ENCODE assay signal across 24 cellular contexts in the genomic region with DNA sequence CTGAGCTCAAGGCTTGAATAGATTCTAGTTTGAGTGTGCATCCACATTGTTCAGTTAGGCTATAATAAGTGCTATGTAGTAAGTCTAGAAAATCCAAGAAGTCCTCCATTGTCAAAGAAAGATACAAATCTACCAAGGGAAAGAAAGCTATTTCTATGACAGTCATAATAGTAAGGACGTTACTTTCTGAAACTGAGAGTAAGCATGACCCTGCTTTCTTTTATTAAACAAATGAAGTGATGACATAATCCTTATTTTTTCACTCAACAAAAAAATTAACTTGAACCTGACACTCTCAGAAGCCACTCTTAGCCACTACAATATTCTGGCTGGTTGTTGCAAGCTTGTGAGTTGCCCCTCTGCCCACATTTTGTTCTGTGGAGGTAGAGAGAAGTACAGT. TPM values are rescaled to one million over a fixed set of nuclear protein-coding genes. Genes with fewer than 3 reads are reported as not detected.
DNase-seq lines count a peak whose midpoint lies in the region; ATAC-seq, FAIRE-seq and TF ChIP-seq lines count a peak whose summit lies in the region.
"Had no signal": no experiment of that assay in that cellular context is flagged by ENCODE, and none has a peak within 500 bp of the region (broad histone marks: within the 10 kb centered on the region; RNA-seq: fewer than 3 reads in every experiment).

No MANE protein-coding gene starts in this region.

- H3K9ac ChIP-seq in GM12878 (ENCODE audit: control insufficient read depth, insufficient read depth, low read length): no peak overlapping the region
- H3K9ac ChIP-seq: GM23248, KMS-11 had no signal

- peak; percentile 2 for DNase-seq in GM10266 (ENCODE audit: extremely low spot score)
- DNase-seq in GM12878 (ENCODE audit: low read depth, low spot score): no peak
- DNase-seq in NCI-H748 (lab: John Stamatoyannopoulos, UW; ENCODE audit: unreplicated experiment): no peak
- no peak for DNase-seq in activated CD4-positive, alpha-beta memory T cell treated with anti-CD3 and anti-CD28 coated beads, Interleukin-2, amount 10 ng/mL, durations not matched to agents 7 days and 5 days
- no peak for DNase-seq in UCSD-AML1 (lab: John Stamatoyannopoulos, UW; ENCODE audit: unreplicated experiment)
- DNase-seq: ACHN; BE2C; C1 segment of cervical spinal cord; CD4-positive, CD25-positive, alpha-beta regulatory T cell; CD8-positive, alpha-beta memory T cell; COR-L47; DMS 273 treated with DMSO at 0.1 percent for 48 hours; DMS53; GM23248; HCEC 1CT had no signal

- TF ChIP-seq EP300 in GM12878 (IDR thresholded peaks at IDR 0.05; ENCODE audit: borderline replicate concordance in 1 of 2, control insufficient read depth in 1 of 2, low read depth in 2 of 2, low read length in 2 of 2): no peak

- no peaks in the 10 kb centered on the region for H3K9me3 Mint-ChIP-seq in activated CD4-positive, alpha-beta memory T cell treated with anti-CD3 and anti-CD28 coated beads, Interleukin-2, amount 10 ng/mL, durations not matched to agents 7 days and 5 days

- H3K4me3 ChIP-seq in GM12878: no peak overlapping the region
- H3K4me3 ChIP-seq: GM23248 had no signal

- no peaks in the 10 kb centered on the region for H3K4me1 Mint-ChIP-seq in activated CD4-positive, alpha-beta memory T cell treated with anti-CD3 and anti-CD28 coated beads, Interleukin-2, amount 10 ng/mL, durations not matched to agents 7 days and 5 days
- H3K4me1 Mint-ChIP-seq: CD4-positive, CD25-positive, alpha-beta regulatory T cell; CD8-positive, alpha-beta memory T cell had no signal

- ATAC-seq in GM18868 (IDR thresholded peaks at IDR 0.05; ENCODE audit: unreplicated experiment): peak; percentile 55
- no peak for ATAC-seq in GM12878

- H3K36me3 Mint-ChIP-seq in activated CD4-positive, alpha-beta memory T cell treated with anti-CD3 and anti-CD28 coated beads, Interleukin-2, amount 10 ng/mL, durations not matched to agents 7 days and 5 days (ENCODE audit: low read depth): no peaks in the 10 kb centered on the region
- H3K36me3 Mint-ChIP-seq: CD4-positive, CD25-positive, alpha-beta regulatory T cell; CD8-positive, alpha-beta memory T cell had no signal

- H3K27ac Mint-ChIP-seq in activated CD4-positive, alpha-beta memory T cell treated with anti-CD3 and anti-CD28 coated beads, Interleukin-2, amount 10 ng/mL, durations not matched to agents 7 days and 5 days: no peak overlapping the region
- H3K27ac Mint-ChIP-seq: CD4-positive, CD25-positive, alpha-beta regulatory T cell; CD8-positive, alpha-beta memory T cell had no signal

- no peaks in the 10 kb centered on the region for H4K20me1 ChIP-seq in GM12878 (ENCODE audit: control insufficient read depth, insufficient read depth)

- RAD21 ChIA-PET in GM12878 (lab: Charles Lee; ENCODE audit: unreplicated experiment): no interaction called here

- H2AFZ ChIP-seq in GM12878 (ENCODE audit: control insufficient read depth, low read depth, low read length): no peak overlapping the region
- H2AFZ ChIP-seq: GM23248 had no signal

- H3K4me2 ChIP-seq in GM12878 (ENCODE audit: control insufficient read depth, insufficient read depth): no peak overlapping the region
- H3K4me2 ChIP-seq: KMS-11 had no signal

- in situ Hi-C loops in GM12878 (cut with MboI): no loop called here

- no peaks in the 10 kb centered on the region for H3K27me3 Mint-ChIP-seq in activated CD4-positive, alpha-beta memory T cell treated with anti-CD3 and anti-CD28 coated beads, Interleukin-2, amount 10 ng/mL, durations not matched to agents 7 days and 5 days
- H3K27me3 Mint-ChIP-seq: CD4-positive, CD25-positive, alpha-beta regulatory T cell; CD8-positive, alpha-beta memory T cell had no signal

- H3K9me3 ChIP-seq in GM12878 (replicated peaks; ENCODE audit: control insufficient read depth, insufficient read depth, low read length): no peaks in the 10 kb centered on the region
- H3K9me3 ChIP-seq: BE2C had no signal

- CTCF ChIA-PET in GM12878 (lab: Yijun Ruan, JAX): no interaction called here
- CTCF ChIA-PET in activated CD4-positive, alpha-beta memory T cell treated with anti-CD3 and anti-CD28 coated beads, Interleukin-2, amount 10 ng/mL, durations not matched to agents 7 days and 5 days (lab: Charles Lee): no interaction called here

- TF ChIP-seq POLR2A in GM12878 (IDR thresholded peaks at IDR 0.05; ENCODE audit: low read depth, low read length): no peak

- no peak overlapping the region for H3K4me3 Mint-ChIP-seq in activated CD4-positive, alpha-beta memory T cell treated with anti-CD3 and anti-CD28 coated beads, Interleukin-2, amount 10 ng/mL, durations not matched to agents 7 days and 5 days
- H3K4me3 Mint-ChIP-seq: CD8-positive, alpha-beta memory T cell had no signal

- BruUV-seq in GM12878 (replicated peaks; lab: Mats Ljungman, UMichigan): no TSS peak

- no peaks in the 10 kb centered on the region for H3K36me3 ChIP-seq in GM12878 (ENCODE audit: control insufficient read depth in 2 of 2, insufficient read depth in 2 of 2, low read length in 1 of 2)
- H3K36me3 ChIP-seq: BE2C had no signal

- TF ChIP-seq CTCF in GM10266 (IDR thresholded peaks at IDR 0.05; ENCODE audit: control insufficient read depth, insufficient read depth, low read depth, missing control alignments) (no peak), GM12878 (IDR thresholded peaks at IDR 0.05 in 2 of 3, conservative IDR thresholded peaks at IDR 0.05 in 1 of 3; ENCODE audit: control insufficient read depth in 2 of 3, extremely low read depth in 1 of 3, insufficient read depth in 1 of 3, low read depth in 3 of 3, low read length in 3 of 3) (no peak)

- H3K27ac ChIP-seq in GM12878 (ENCODE audit: control insufficient read depth, insufficient read depth): no peak overlapping the region
- H3K27ac ChIP-seq: GM23248, HL-60, KMS-11 had no signal

- WGBS in GM12878 (ENCODE audit: insufficient coverage, insufficient replicate concordance, low lambda C conversion rate, missing lambda C conversion rate): 8% methylated on average over 1 of the region's 1 CpG

- POLR2A ChIA-PET in GM12878 (lab: Charles Lee): no interaction called here
- POLR2A ChIA-PET in activated CD4-positive, alpha-beta memory T cell treated with anti-CD3 and anti-CD28 coated beads, Interleukin-2, amount 10 ng/mL, durations not matched to agents 7 days and 5 days (lab: Charles Lee): no interaction called here

- H3K4me1 ChIP-seq in GM12878 (ENCODE audit: control insufficient read depth, insufficient read depth, low read length): no peaks in the 10 kb centered on the region
- H3K4me1 ChIP-seq: BE2C had no signal

- H3K79me2 ChIP-seq in GM12878 (ENCODE audit: control insufficient read depth, insufficient read depth, low read length): no peaks in the 10 kb centered on the region

- no peaks in the 10 kb centered on the region for H3K27me3 ChIP-seq in GM12878 (replicated peaks in 1 of 2; ENCODE audit: control insufficient read depth in 2 of 2, insufficient read depth in 2 of 2, low read length in 1 of 2)
- H3K27me3 ChIP-seq: BE2C had no signal

- SMC1A ChIA-PET in GM12878 (lab: Charles Lee; ENCODE audit: uncharacterized antibody, unreplicated experiment): interaction anchor here (1.2 kb wide), 1 partner anchor 21 kb away, joined by 3 read pairs; no protein-coding TSS in a partner anchor

- intact Hi-C loops in GM12878 (cut with micrococcal nuclease; ENCODE audit: unreplicated experiment): no loop called here

- no peak for FAIRE-seq in GM12878 (lab: Jason Lieb, UNC)
- FAIRE-seq: A204.1, G401.6, GM12892, GM19239, H54 had no signal

- no peak for TF ChIP-seq RAD21 in GM12878 (IDR thresholded peaks at IDR 0.05; ENCODE audit: insufficient read depth, low read depth, low read length)

TF ChIP-seq in GM12878, 131 proteins besides CTCF, POLR2A, EP300 and RAD21 (continues in another document):
- TF ChIP-seq JUNB (IDR thresholded peaks at IDR 0.05) (peak; percentile 32), WRNIP1 (IDR thresholded peaks at IDR 0.05; ENCODE audit: borderline replicate concordance, low read depth, low read length) (no peak), SPI1 (IDR thresholded peaks at IDR 0.05; ENCODE audit: borderline replicate concordance, insufficient read depth, low read depth, low read length) (no peak), ATF7 (IDR thresholded peaks at IDR 0.05; ENCODE audit: low read depth) (peak; percentile 66), YY1 (IDR thresholded peaks at IDR 0.05; ENCODE audit: low read depth, low read length) (no peak), ZSCAN29 (IDR thresholded peaks at IDR 0.05) (no peak), EED (IDR thresholded peaks at IDR 0.05; ENCODE audit: low read depth) (no peak)
- TF ChIP-seq, protein P1, sequence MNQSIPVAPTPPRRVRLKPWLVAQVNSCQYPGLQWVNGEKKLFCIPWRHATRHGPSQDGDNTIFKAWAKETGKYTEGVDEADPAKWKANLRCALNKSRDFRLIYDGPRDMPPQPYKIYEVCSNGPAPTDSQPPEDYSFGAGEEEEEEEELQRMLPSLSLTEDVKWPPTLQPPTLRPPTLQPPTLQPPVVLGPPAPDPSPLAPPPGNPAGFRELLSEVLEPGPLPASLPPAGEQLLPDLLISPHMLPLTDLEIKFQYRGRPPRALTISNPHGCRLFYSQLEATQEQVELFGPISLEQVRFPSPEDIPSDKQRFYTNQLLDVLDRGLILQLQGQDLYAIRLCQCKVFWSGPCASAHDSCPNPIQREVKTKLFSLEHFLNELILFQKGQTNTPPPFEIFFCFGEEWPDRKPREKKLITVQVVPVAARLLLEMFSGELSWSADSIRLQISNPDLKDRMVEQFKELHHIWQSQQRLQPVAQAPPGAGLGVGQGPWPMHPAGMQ (IDR thresholded peaks at IDR 0.05; ENCODE audit: borderline replicate concordance): no peak

RNA-seq across cellular contexts. Expression of a gene that starts 33.8 kb away (rescaled TPM):
- total RNA-seq in GM12878 (2013; cell fraction: nucleolus; rRNA removed): not detected in 2 replicates
- total RNA-seq in GM12878 (2014; rRNA removed): not detected in 2 replicates
- not detected in 2 replicates for total RNA-seq in GM12878 (2014; rRNA removed; fragmentation: Illumina TruSeq; extraction: Trizol)
- not detected in 2 replicates for total RNA-seq in GM12878 (2021)
- not detected for polyA plus RNA-seq in GM12878 (2011; ENCODE audit: low read depth)
- not detected in 2 replicates for polyA plus RNA-seq in GM12878 (2011; rRNA removed)
- polyA plus RNA-seq in GM12878 (2011; cell fraction: cytosol; rRNA removed): 0.10 TPM in 1 of 2 replicates, not detected in the other
- polyA plus RNA-seq in GM12878 (2011; cell fraction: nucleus; rRNA removed): not detected in 2 replicates
- not detected in 2 replicates for polyA plus RNA-seq in GM12878 (2012)
- polyA plus RNA-seq in GM12878 (2014; fragmentation: Illumina TruSeq; extraction: Trizol): not detected in 2 replicates
- not detected for polyA plus RNA-seq in GM12878 (2014; fragmentation: Nextera tagmentation; extraction: Ambion mirVana)
- not detected in 2 replicates for polyA plus RNA-seq in GM12878 (2014; rRNA removed)
- not detected for polyA plus RNA-seq in GM12878 (2016; fragmentation: Nextera tagmentation; extraction: Ambion mirVana)
- polyA minus RNA-seq in GM12878 (2011; rRNA and poly(A)+ RNA removed): not detected in 2 replicates
- polyA minus RNA-seq in GM12878 (2011; cell fraction: cytosol; rRNA and poly(A)+ RNA removed): not detected in 2 replicates
- polyA minus RNA-seq in GM12878 (2011; cell fraction: nucleus; rRNA and poly(A)+ RNA removed): not detected in 2 replicates
- total RNA-seq in activated CD4-positive, alpha-beta memory T cell treated with anti-CD3 and anti-CD28 coated beads, Interleukin-2, amount 10 ng/mL, durations not matched to agents 7 days and 5 days: not detected
- total RNA-seq: CD4-positive, CD25-positive, alpha-beta regulatory T cell; CD8-positive, alpha-beta memory T cell; GM23248; HT1080 had no signal
- polyA plus RNA-seq: CD4-positive, CD25-positive, alpha-beta regulatory T cell; CD8-positive, alpha-beta memory T cell; GM23248 had no signal
